30 cellular contexts compared by ENCODE assay signal in the genomic region with DNA sequence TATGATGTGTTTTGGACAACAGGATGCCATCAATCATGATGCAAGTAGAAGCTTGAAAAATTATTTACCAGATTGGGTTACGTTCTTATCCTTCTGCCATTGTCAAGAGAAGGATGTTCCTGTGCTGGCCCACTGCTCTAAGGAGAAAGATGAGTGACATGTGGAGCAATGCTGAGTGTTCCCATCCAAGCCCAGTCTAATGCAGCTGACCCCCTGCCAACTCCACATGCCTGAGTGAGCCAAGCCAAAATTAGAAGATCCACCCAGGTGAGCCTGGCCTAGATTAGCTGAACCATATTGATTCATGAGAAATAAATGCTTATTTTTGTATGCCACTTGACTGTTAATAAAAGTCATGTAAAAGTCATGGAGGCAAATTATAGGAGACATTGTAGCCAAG.
"Had no signal": no experiment of that assay in that cellular context is flagged by ENCODE, and none has a peak within 500 bp of the region (broad histone marks: within the 10 kb centered on the region; RNA-seq: fewer than 3 reads in every experiment).

No MANE protein-coding gene starts in this region.

- H3K27me3 Mint-ChIP-seq: activated B cell treated with CpG ODN at 0.5 μM for 24 hours; activated CD4-positive, alpha-beta memory T cell treated with anti-CD3 and anti-CD28 coated beads, Interleukin-2, amount 10 ng/mL, durations not matched to agents 7 days and 5 days; activated CD4-positive, alpha-beta T cell treated with anti-CD3 and anti-CD28 coated beads, Interleukin-2, amount 10 ng/mL, durations not matched to agents 7 days and 5 days; activated CD8-positive, alpha-beta memory T cell treated with anti-CD3 and anti-CD28 coated beads, Interleukin-2, amount 10 ng/mL, durations not matched to agents 7 days and 5 days; activated naive CD4-positive, alpha-beta T cell treated with anti-CD3 and anti-CD28 coated beads, Interleukin-2, amount 10 ng/mL, durations not matched to agents 7 days and 5 days; activated naive CD4-positive, alpha-beta T cell treated with anti-CD3 and anti-CD28 coated beads, Interleukin-2, amount 50 U/mL, for 24 hours; activated naive CD8-positive, alpha-beta T cell; activated naive CD8-positive, alpha-beta T cell treated with anti-CD3 and anti-CD28 coated beads, Interleukin-2, amount 10 ng/mL, durations not matched to agents 7 days and 5 days; activated naive CD8-positive, alpha-beta T cell treated with anti-CD3 and anti-CD28 coated beads, Interleukin-2, amount 50 U/mL, for 24 hours; activated T-cell treated with anti-CD3 and anti-CD28 coated beads, Interleukin-2, amount 50 U/mL, for 24 hours; brain; central memory CD8-positive, alpha-beta T cell had no signal

- H3K36me3 Mint-ChIP-seq: activated CD8-positive, alpha-beta memory T cell treated with anti-CD3 and anti-CD28 coated beads, Interleukin-2, amount 10 ng/mL, durations not matched to agents 7 days and 5 days; activated naive CD4-positive, alpha-beta T cell treated with anti-CD3 and anti-CD28 coated beads, Interleukin-2, amount 10 ng/mL, durations not matched to agents 7 days and 5 days; activated naive CD4-positive, alpha-beta T cell treated with anti-CD3 and anti-CD28 coated beads, Interleukin-2, amount 50 U/mL, for 24 hours; activated naive CD8-positive, alpha-beta T cell treated with anti-CD3 and anti-CD28 coated beads, Interleukin-2, amount 10 ng/mL, durations not matched to agents 7 days and 5 days; brain had no signal

- H3K27ac Mint-ChIP-seq: activated B cell treated with CpG ODN at 0.5 μM for 24 hours; activated CD4-positive, alpha-beta memory T cell treated with anti-CD3 and anti-CD28 coated beads, Interleukin-2, amount 10 ng/mL, durations not matched to agents 7 days and 5 days; activated CD4-positive, alpha-beta T cell treated with anti-CD3 and anti-CD28 coated beads, Interleukin-2, amount 10 ng/mL, durations not matched to agents 7 days and 5 days; activated CD8-positive, alpha-beta memory T cell treated with anti-CD3 and anti-CD28 coated beads, Interleukin-2, amount 10 ng/mL, durations not matched to agents 7 days and 5 days; activated CD8-positive, alpha-beta T cell treated with anti-CD3 and anti-CD28 coated beads, Interleukin-2, amount 10 ng/mL, durations not matched to agents 7 days and 5 days; activated naive CD4-positive, alpha-beta T cell treated with anti-CD3 and anti-CD28 coated beads, Interleukin-2, amount 10 ng/mL, durations not matched to agents 7 days and 5 days; activated naive CD4-positive, alpha-beta T cell treated with anti-CD3 and anti-CD28 coated beads, Interleukin-2, amount 50 U/mL, for 24 hours; activated naive CD8-positive, alpha-beta T cell; activated naive CD8-positive, alpha-beta T cell treated with anti-CD3 and anti-CD28 coated beads, Interleukin-2, amount 10 ng/mL, durations not matched to agents 7 days and 5 days; activated naive CD8-positive, alpha-beta T cell treated with anti-CD3 and anti-CD28 coated beads, Interleukin-2, amount 50 U/mL, for 24 hours; activated T-cell treated with anti-CD3 and anti-CD28 coated beads, Interleukin-2, amount 50 U/mL, for 24 hours; activated T-helper 2 cell treated with anti-CD3 and anti-CD28 coated beads, Interferon-gamma antibody, Interleukin-2, Interleukin-4, amounts not matched to agents 10 μg/mL and 5 μg/mL and 100 μg/mL, durations not matched to agents 14 hours and 24 hours and 36 hours; brain; T-helper 1 cell treated with Interleukin-12 subunit alpha and Interleukin-12 subunit beta and Interleukin-4 antibody, amounts not matched to agents 30 μg/mL and 1 μg/mL, for 36 hours; T-helper 2 cell treated with Interferon-gamma antibody and Interleukin-4, amounts not matched to agents 5 μg/mL and 100 μg/mL, for 36 hours had no signal

- H3K4me1 Mint-ChIP-seq: activated B cell treated with CpG ODN at 0.5 μM for 24 hours; activated CD4-positive, alpha-beta memory T cell treated with anti-CD3 and anti-CD28 coated beads, Interleukin-2, amount 10 ng/mL, durations not matched to agents 7 days and 5 days; activated CD4-positive, alpha-beta T cell treated with anti-CD3 and anti-CD28 coated beads, Interleukin-2, amount 10 ng/mL, durations not matched to agents 7 days and 5 days; activated CD8-positive, alpha-beta memory T cell treated with anti-CD3 and anti-CD28 coated beads, Interleukin-2, amount 10 ng/mL, durations not matched to agents 7 days and 5 days; activated naive CD4-positive, alpha-beta T cell treated with anti-CD3 and anti-CD28 coated beads, Interleukin-2, amount 10 ng/mL, durations not matched to agents 7 days and 5 days; activated naive CD4-positive, alpha-beta T cell treated with anti-CD3 and anti-CD28 coated beads, Interleukin-2, amount 50 U/mL, for 24 hours; activated naive CD8-positive, alpha-beta T cell treated with anti-CD3 and anti-CD28 coated beads, Interleukin-2, amount 10 ng/mL, durations not matched to agents 7 days and 5 days; activated naive CD8-positive, alpha-beta T cell treated with anti-CD3 and anti-CD28 coated beads, Interleukin-2, amount 50 U/mL, for 24 hours; brain; central memory CD8-positive, alpha-beta T cell had no signal

- ATAC-seq: activated CD8-positive, alpha-beta memory T cell treated with anti-CD3 and anti-CD28 coated beads, Interleukin-2, amount 10 ng/mL, durations not matched to agents 7 days and 5 days; activated CD8-positive, alpha-beta T cell treated with anti-CD3 and anti-CD28 coated beads, Interleukin-2, amount 10 ng/mL, durations not matched to agents 7 days and 5 days; activated naive CD8-positive, alpha-beta T cell treated with anti-CD3 and anti-CD28 coated beads, Interleukin-2, amount 50 U/mL, for 24 hours had no signal

- H3K4me3 Mint-ChIP-seq: activated B cell treated with CpG ODN at 0.5 μM for 24 hours; activated CD4-positive, alpha-beta memory T cell treated with anti-CD3 and anti-CD28 coated beads, Interleukin-2, amount 10 ng/mL, durations not matched to agents 7 days and 5 days; activated CD4-positive, alpha-beta T cell treated with anti-CD3 and anti-CD28 coated beads, Interleukin-2, amount 10 ng/mL, durations not matched to agents 7 days and 5 days; activated CD8-positive, alpha-beta memory T cell treated with anti-CD3 and anti-CD28 coated beads, Interleukin-2, amount 10 ng/mL, durations not matched to agents 7 days and 5 days; activated CD8-positive, alpha-beta T cell treated with anti-CD3 and anti-CD28 coated beads, Interleukin-2, amount 10 ng/mL, durations not matched to agents 7 days and 5 days; activated naive CD4-positive, alpha-beta T cell treated with anti-CD3 and anti-CD28 coated beads, Interleukin-2, amount 10 ng/mL, durations not matched to agents 7 days and 5 days; activated naive CD4-positive, alpha-beta T cell treated with anti-CD3 and anti-CD28 coated beads, Interleukin-2, amount 50 U/mL, for 24 hours; activated naive CD8-positive, alpha-beta T cell; activated naive CD8-positive, alpha-beta T cell treated with anti-CD3 and anti-CD28 coated beads, Interleukin-2, amount 10 ng/mL, durations not matched to agents 7 days and 5 days; activated naive CD8-positive, alpha-beta T cell treated with anti-CD3 and anti-CD28 coated beads, Interleukin-2, amount 50 U/mL, for 24 hours; activated T-cell treated with anti-CD3 and anti-CD28 coated beads, Interleukin-2, amount 50 U/mL, for 24 hours; brain; central memory CD8-positive, alpha-beta T cell; T-helper 1 cell treated with Interleukin-12 subunit alpha and Interleukin-12 subunit beta and Interleukin-4 antibody, amounts not matched to agents 30 μg/mL and 1 μg/mL, for 36 hours; T-helper 2 cell treated with Interferon-gamma antibody and Interleukin-4, amounts not matched to agents 5 μg/mL and 100 μg/mL, for 36 hours had no signal

- DNase-seq: activated B cell treated with CpG ODN at 0.5 μM for 24 hours; activated CD4-positive, alpha-beta memory T cell treated with anti-CD3 and anti-CD28 coated beads, Interleukin-2, amount 10 ng/mL, durations not matched to agents 7 days and 5 days; activated CD4-positive, alpha-beta T cell treated with anti-CD3 and anti-CD28 coated beads for 48 hours; activated CD4-positive, alpha-beta T cell treated with anti-CD3 and anti-CD28 coated beads, Interleukin-2, amount 10 ng/mL, durations not matched to agents 7 days and 5 days; activated CD4-positive, alpha-beta T cell treated with anti-CD3 and anti-CD28 coated beads, Interleukin-2, amount 50 U/mL, for 48 hours; activated CD4-positive, CD25-positive, alpha-beta regulatory T cell treated with anti-CD3 and anti-CD28 coated beads, Interleukin-2, amount 50 U/mL, for 72 hours; activated CD8-positive, alpha-beta memory T cell treated with anti-CD3 and anti-CD28 coated beads for 24 hours; activated CD8-positive, alpha-beta memory T cell treated with anti-CD3 and anti-CD28 coated beads, Interleukin-2, amount 10 ng/mL, durations not matched to agents 7 days and 5 days; activated CD8-positive, alpha-beta memory T cell treated with anti-CD3 and anti-CD28 coated beads, Interleukin-2, amount 50 U/mL, for 48 hours; activated CD8-positive, alpha-beta T cell treated with anti-CD3 and anti-CD28 coated beads, Interleukin-2, amount 10 ng/mL, durations not matched to agents 7 days and 5 days; activated effector memory CD4-positive, alpha-beta T cell treated with Interleukin-2 at 50 U/mL for 16 hours; activated gamma-delta T cell; activated naive CD4-positive, alpha-beta T cell treated with anti-CD3 and anti-CD28 coated beads, Interleukin-2, amount 10 ng/mL, durations not matched to agents 7 days and 5 days; activated naive CD4-positive, alpha-beta T cell treated with Interleukin-2 at 50 U/mL for 16 hours; activated naive CD8-positive, alpha-beta T cell treated with anti-CD3 and anti-CD28 coated beads, Interleukin-2, amount 10 ng/mL, durations not matched to agents 7 days and 5 days; activated naive CD8-positive, alpha-beta T cell treated with anti-CD3 and anti-CD28 coated beads, Interleukin-2, amount 50 U/mL, for 24 hours; activated T-cell treated with anti-CD3 and anti-CD28 coated beads, Interleukin-2, amount 50 U/mL, for 24 hours; activated T-cell treated with anti-CD3 and anti-CD28 coated beads, Interleukin-2, amount 50 U/mL, for 48 hours; amygdala; anterior cingulate cortex; T-helper 1 cell; T-helper 2 cell; T-helper 9 cell had no signal
